In the genomic region with DNA sequence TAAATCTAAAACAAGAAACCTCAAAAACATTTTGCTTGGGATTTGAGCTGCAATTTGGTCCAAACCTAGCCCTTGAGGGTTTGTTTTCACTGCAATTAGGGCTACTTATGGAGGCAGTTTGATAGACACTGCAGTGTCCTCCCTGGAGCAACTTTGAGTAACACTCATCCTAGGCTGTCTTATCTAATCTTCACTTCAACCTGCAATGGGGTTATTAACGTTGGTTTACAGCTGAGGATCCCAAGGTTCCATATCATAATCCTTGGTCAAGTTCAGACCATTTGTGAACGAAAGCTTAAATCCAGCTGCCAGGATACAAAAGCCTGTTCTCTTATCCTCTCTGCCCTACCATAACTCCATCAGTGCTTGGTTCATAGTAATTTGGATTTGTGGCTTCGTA, we compare ENCODE assay signal across 18 cellular contexts. TPM values are rescaled to one million over a fixed set of nuclear protein-coding genes. Genes with fewer than 3 reads are reported as not detected.
DNase-seq lines count a peak whose midpoint lies in the region; ATAC-seq and TF ChIP-seq lines count a peak whose summit lies in the region.
"Had no signal": no experiment of that assay in that cellular context is flagged by ENCODE, and none has a peak within 500 bp of the region (broad histone marks: within the 10 kb centered on the region; RNA-seq: fewer than 3 reads in every experiment).

No MANE protein-coding gene starts in this region.

- H3K18ac ChIP-seq in neuronal stem cell (ENCODE audit: low read length) = no peak overlapping the region

- H3K4me1 ChIP-seq in duodenal mucosa (ENCODE audit: control insufficient read depth in 1 of 2, insufficient read depth in 2 of 2, low read length in 2 of 2) (peaks cover 7 to 37% of the 10 kb centered on the region in 2 donors), heart right ventricle (peaks cover 0 to 46% (median 15%) of the 10 kb centered on the region in 9 donors), neuronal stem cell (ENCODE audit: control insufficient read depth in 2 of 2, insufficient read depth in 1 of 2, low read depth in 1 of 2, low read length in 2 of 2) (peaks cover 0 to 1% of the 10 kb centered on the region in 2 donors)

- TF ChIP-seq CTCF in natural killer cell (IDR thresholded peaks at IDR 0.05) = no peak
- TF ChIP-seq CTCF in nephron (IDR thresholded peaks at IDR 0.05; ENCODE audit: unreplicated experiment in 3 of 3) = no peak
- TF ChIP-seq CTCF in heart right ventricle (IDR thresholded peaks at IDR 0.05) = no peak

- H3K27me3 ChIP-seq in duodenal mucosa (ENCODE audit: control insufficient read depth in 1 of 2, insufficient read depth in 2 of 2, low read length in 2 of 2) (no peaks in the 10 kb centered on the region), heart right ventricle (no peaks in the 10 kb centered on the region), neuronal stem cell (ENCODE audit: control insufficient read depth in 3 of 3, insufficient read depth in 3 of 3, low read depth in 1 of 3, low read length in 3 of 3) (peaks cover 0 to 40% (median 12%) of the 10 kb centered on the region in 3 experiments)

- no peak overlapping the region for H2BK5ac ChIP-seq in neuronal stem cell (ENCODE audit: low read length)

- 67 to 68% methylated on average over 3 of the region's 3 CpGs for WGBS in heart right ventricle, 2 donors
- WGBS in neuronal stem cell (ENCODE audit: extremely low coverage in 2 of 2, insufficient read length in 2 of 2, insufficient replicate concordance in 1 of 2), 2 donors = no CpG with 5 or more reads among the region's 3 CpGs

- H4K8ac ChIP-seq in neuronal stem cell (ENCODE audit: low read depth, low read length) = no peak overlapping the region

- H4K91ac ChIP-seq in neuronal stem cell (ENCODE audit: low read depth, low read length, poor library complexity) = no peak overlapping the region

- DNase-seq in natural killer cell (no peak), COLO668 (lab: John Stamatoyannopoulos, UW; ENCODE audit: unreplicated experiment) (no peak), heart right ventricle (no peak), neuronal stem cell (ENCODE audit: low spot score) (no peak)
- no peak for DNase-seq in natural killer cell treated with Interleukin-12 subunit alpha and Interleukin-12 subunit beta and Interleukin-15 and Interleukin-18, amount 100 ng/mL, for 72 hours (ENCODE audit: low spot score)
- DNase-seq: AML-193; CD4-positive, CD25-positive, alpha-beta regulatory T cell; DND-41; GF-D8; NCI-H1048; NCI-H1694; NCI-H2107; NCI-H226; NK-92 treated with Interleukin-12 subunit alpha and Interleukin-12 subunit beta, amount 100 ng/mL, for 24 hours; PC-3 had no signal

- intact Hi-C loops in natural killer cell (cut with micrococcal nuclease) (loop anchor here (5.0 kb wide), 1 partner anchor 33 kb away; no protein-coding TSS in a partner anchor), heart right ventricle (cut with DNase I) (loop anchor here in 4 of 10 donors (5.0 to 10.0 kb wide), 3 partner anchors 53 to 330 kb away; no protein-coding TSS in a partner anchor)

- H2AK5ac ChIP-seq in neuronal stem cell (ENCODE audit: low read depth, low read length) = no peak overlapping the region

- H3K36me3 Mint-ChIP-seq in natural killer cell (no peaks in the 10 kb centered on the region), nephron (ENCODE audit: low read depth) (peaks cover 8% of the 10 kb centered on the region)
- H3K36me3 Mint-ChIP-seq in natural killer cell treated with Interleukin-12 subunit alpha and Interleukin-12 subunit beta and Interleukin-15 and Interleukin-18, amount 100 ng/mL, for 72 hours = no peaks in the 10 kb centered on the region

- no peak overlapping the region for H2BK15ac ChIP-seq in neuronal stem cell (ENCODE audit: low read length)

- no peak overlapping the region for H3K14ac ChIP-seq in neuronal stem cell (ENCODE audit: low read length)

- H3K79me1 ChIP-seq in neuronal stem cell (ENCODE audit: low read depth, low read length) = no peaks in the 10 kb centered on the region

- H3K4me2 ChIP-seq in neuronal stem cell (ENCODE audit: insufficient read depth, low read length, poor library complexity, severe bottlenecking) = no peak overlapping the region

- peaks cover 44 to 54% of the 10 kb centered on the region in 2 donors for H3K4me1 Mint-ChIP-seq in natural killer cell
- H3K4me1 Mint-ChIP-seq in natural killer cell treated with Interleukin-12 subunit alpha and Interleukin-12 subunit beta and Interleukin-15 and Interleukin-18, amount 100 ng/mL, for 72 hours (ENCODE audit: low read depth in 2 of 2) = peaks cover 17 to 27% of the 10 kb centered on the region in 2 donors
- peaks cover 12% of the 10 kb centered on the region for H3K4me1 Mint-ChIP-seq in nephron

- H3K36me3 ChIP-seq in duodenal mucosa (ENCODE audit: control insufficient read depth in 1 of 2, insufficient read depth in 2 of 2, low read length in 2 of 2) = peaks cover 3 to 7% of the 10 kb centered on the region in 2 donors
- H3K36me3 ChIP-seq in heart right ventricle = peaks cover 0 to 7% (median 0%) of the 10 kb centered on the region in 9 donors
- no peaks in the 10 kb centered on the region for H3K36me3 ChIP-seq in neuronal stem cell (replicated peaks in 1 of 2; ENCODE audit: control insufficient read depth in 2 of 2, insufficient read depth in 2 of 2, low read length in 2 of 2)

- ATAC-seq in natural killer cell (no peak), heart right ventricle (no peak), HG02588 (IDR thresholded peaks at IDR 0.05; ENCODE audit: unreplicated experiment) (no peak)
- ATAC-seq in natural killer cell treated with Interleukin-12 subunit alpha and Interleukin-12 subunit beta and Interleukin-15 and Interleukin-18, amount 100 ng/mL, for 72 hours = no peak
- ATAC-seq: PC-3 had no signal

- H3K4me3 ChIP-seq in duodenal mucosa (ENCODE audit: low read depth in 1 of 2, low read length in 2 of 2) = peak overlapping the region; percentile 58 to 74
- no peak overlapping the region for H3K4me3 ChIP-seq in heart right ventricle
- H3K4me3 ChIP-seq in neuronal stem cell (ENCODE audit: low read length in 2 of 2) = no peak overlapping the region

- H3K27ac Mint-ChIP-seq in natural killer cell = peak overlapping the region; percentile 60 to 95
- H3K27ac Mint-ChIP-seq in natural killer cell treated with Interleukin-12 subunit alpha and Interleukin-12 subunit beta and Interleukin-15 and Interleukin-18, amount 100 ng/mL, for 72 hours = no peak overlapping the region
- peak overlapping the region in 1 of 3 experiments; percentile 22 for H3K27ac Mint-ChIP-seq in nephron
- H3K27ac Mint-ChIP-seq: CD4-positive, CD25-positive, alpha-beta regulatory T cell had no signal

- no peaks in the 10 kb centered on the region for H3K9me3 Mint-ChIP-seq in natural killer cell
- no peaks in the 10 kb centered on the region for H3K9me3 Mint-ChIP-seq in natural killer cell treated with Interleukin-12 subunit alpha and Interleukin-12 subunit beta and Interleukin-15 and Interleukin-18, amount 100 ng/mL, for 72 hours
- H3K9me3 Mint-ChIP-seq in nephron = no peaks in the 10 kb centered on the region

- no peaks in the 10 kb centered on the region for H3K9me3 ChIP-seq in duodenal mucosa (ENCODE audit: control insufficient read depth in 1 of 2, low read length in 2 of 2)
- no peaks in the 10 kb centered on the region for H3K9me3 ChIP-seq in heart right ventricle
- H3K9me3 ChIP-seq in neuronal stem cell (replicated peaks in 1 of 2; ENCODE audit: control insufficient read depth in 2 of 2, insufficient read depth in 1 of 2, low read depth in 1 of 2, low read length in 2 of 2) = no peaks in the 10 kb centered on the region

- H3K9ac ChIP-seq in duodenal mucosa (ENCODE audit: low read depth in 1 of 2, low read length in 2 of 2) (peak overlapping the region; percentile 26 to 27), neuronal stem cell (ENCODE audit: low read depth, low read length, poor library complexity) (no peak overlapping the region)

- H3K4me3 Mint-ChIP-seq in natural killer cell = no peak overlapping the region
- H3K4me3 Mint-ChIP-seq in natural killer cell treated with Interleukin-12 subunit alpha and Interleukin-12 subunit beta and Interleukin-15 and Interleukin-18, amount 100 ng/mL, for 72 hours = no peak overlapping the region
- H3K4me3 Mint-ChIP-seq in nephron = peak overlapping the region; percentile 16 to 71 (median 40)

- no peak overlapping the region for H3K4ac ChIP-seq in neuronal stem cell (ENCODE audit: low read length)

- H3K27ac ChIP-seq in duodenal mucosa (ENCODE audit: low read depth, low read length) (no peak overlapping the region), heart right ventricle (no peak overlapping the region), neuronal stem cell (replicated peaks; ENCODE audit: low read length) (no peak overlapping the region)

- no peak overlapping the region for H2BK12ac ChIP-seq in neuronal stem cell (ENCODE audit: low read length)

- H3K23ac ChIP-seq in neuronal stem cell (ENCODE audit: low read depth, low read length, poor library complexity) = no peak overlapping the region

- no peak overlapping the region for H2AFZ ChIP-seq in neuronal stem cell (ENCODE audit: low read length)

- H3K27me3 Mint-ChIP-seq in natural killer cell (ENCODE audit: low read depth in 2 of 2) = no peaks in the 10 kb centered on the region
- H3K27me3 Mint-ChIP-seq in natural killer cell treated with Interleukin-12 subunit alpha and Interleukin-12 subunit beta and Interleukin-15 and Interleukin-18, amount 100 ng/mL, for 72 hours = no peaks in the 10 kb centered on the region
- H3K27me3 Mint-ChIP-seq in nephron (ENCODE audit: low read depth) = peaks cover 13% of the 10 kb centered on the region

- no peak overlapping the region for H2BK120ac ChIP-seq in neuronal stem cell (ENCODE audit: low read depth, low read length)

RNA-seq across cellular contexts. Expression of gene ANXA4, which starts 2.5 kb away (rescaled TPM):
- total RNA-seq in natural killer cell (10 to 100 TPM; 44.6 to 63.6 (median 55.8) TPM), heart right ventricle (10 to 100 TPM; 17.9 to 36.7 (median 26.2) TPM)
- total RNA-seq in natural killer cell treated with Interleukin-12 subunit alpha and Interleukin-12 subunit beta and Interleukin-15 and Interleukin-18, amount 100 ng/mL, for 72 hours = 10 to 100 TPM; 15.2 to 21.7 TPM
- polyA plus RNA-seq in heart right ventricle = 10 to 100 TPM; 12.0 to 20.2 TPM
- 6.2 TPM for polyA plus RNA-seq in neuronal stem cell (2013, experiment 1 of 2)
- 6.6 TPM for polyA plus RNA-seq in neuronal stem cell (2013, experiment 2 of 2)

Comparison
In these comparisons a context has a peak if more than half of its experiments do, and no peak if none do; other contexts are left out.
1. H3K27ac Mint-ChIP-seq: peak in natural killer cell (2 of 2); none in natural killer cell treated with Interleukin-12 subunit alpha and Interleukin-12 subunit beta and Interleukin-15 and Interleukin-18, amount 100 ng/mL, for 72 hours (0 of 2).
2. H3K4me3 Mint-ChIP-seq: peak in nephron (3 of 3); none in natural killer cell (single experiment) and natural killer cell treated with Interleukin-12 subunit alpha and Interleukin-12 subunit beta and Interleukin-15 and Interleukin-18, amount 100 ng/mL, for 72 hours (single experiment).
3. H3K4me3 ChIP-seq: peak in duodenal mucosa (2 of 2); none in heart right ventricle (0 of 10) and neuronal stem cell (0 of 2).